Comparison of ENCODE assay signal across 8 cellular contexts in the genomic region with DNA sequence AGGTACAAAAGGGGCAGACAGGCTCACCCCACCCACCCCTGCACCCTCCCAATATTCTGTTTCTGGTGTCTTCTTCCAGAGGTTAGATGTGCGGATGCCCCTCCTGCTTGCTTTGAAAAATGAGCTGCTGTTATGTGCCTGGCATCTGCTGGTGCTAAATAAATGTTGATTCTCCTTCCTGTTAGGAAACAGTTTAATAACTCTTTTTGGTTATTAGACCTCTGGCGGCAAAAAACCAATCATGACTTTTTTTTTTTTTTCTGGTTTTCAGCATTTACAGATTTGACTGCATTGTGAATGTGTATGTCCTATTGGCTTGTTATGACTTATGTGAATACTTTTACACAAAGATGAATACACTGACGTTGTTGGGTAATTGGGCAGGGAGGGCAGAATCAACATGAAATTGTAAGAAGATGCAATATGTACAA. TPM values are rescaled to one million over a fixed set of nuclear protein-coding genes. Genes with fewer than 3 reads are reported as not detected.
DNase-seq lines count a peak whose midpoint lies in the region; ATAC-seq, FAIRE-seq and TF ChIP-seq lines count a peak whose summit lies in the region.

No MANE protein-coding gene starts in this region.

- no peak for FAIRE-seq in H1 (lab: Jason Lieb, UNC)

- H3K27me3 ChIP-seq in H1 (replicated peaks in 1 of 4; ENCODE audit: control insufficient read depth in 3 of 4, extremely low read depth in 1 of 4, insufficient read depth in 3 of 4, low read length in 3 of 4) = no peaks in the 10 kb centered on the region
- peaks cover 7% of the 10 kb centered on the region for H3K27me3 ChIP-seq in neutrophil

- no peak overlapping the region for H2BK12ac ChIP-seq in H1 (ENCODE audit: low read depth, low read length)

- H2BK20ac ChIP-seq in H1 (ENCODE audit: low read length) = no peak overlapping the region

- no peak overlapping the region for H4K8ac ChIP-seq in H1 (ENCODE audit: extremely low read depth, insufficient read depth, low read length)

- H3K56ac ChIP-seq in H1 (replicated peaks; ENCODE audit: insufficient read length, low read depth, low read length) = no peak overlapping the region

- H3K23me2 ChIP-seq in H1 (ENCODE audit: low read depth, low read length) = peaks cover 5% of the 10 kb centered on the region; the same call in 1 of the 2 replicates

- H3K23ac ChIP-seq in H1 (ENCODE audit: insufficient read length) = no peak overlapping the region

- H3K4me2 ChIP-seq in H1 (ENCODE audit: insufficient read depth in 1 of 2, low read depth in 2 of 2, low read length in 2 of 2) = peak overlapping the region; percentile 65 to 68

- no peak for TF ChIP-seq RAD21 in H1 (IDR thresholded peaks at IDR 0.05 in 1 of 2, conservative IDR thresholded peaks at IDR 0.05 in 1 of 2; ENCODE audit: low read depth in 2 of 2, low read length in 2 of 2)

- DNase-seq in RPMI7951 (ENCODE audit: low read depth) (peak; percentile 15), H1 (ENCODE audit: low read depth in 1 of 2, low spot score in 2 of 2) (no peak), mesenteric fat pad (ENCODE audit: low spot score) (no peak), NCI-H1417 treated with DMSO at 0.1 percent for 48 hours (lab: John Stamatoyannopoulos, UW) (no peak), globus pallidus (ENCODE audit: low spot score) (no peak)

- TF ChIP-seq CTCF in GM12875 (IDR thresholded peaks at IDR 0.05; ENCODE audit: borderline replicate concordance, insufficient read depth, low read depth, low read length) = no peak
- no peak for TF ChIP-seq CTCF in H1 (IDR thresholded peaks at IDR 0.05; ENCODE audit: control extremely low read depth in 1 of 3, insufficient read depth in 1 of 3, low read depth in 1 of 3, low read length in 3 of 3)
- no peak for TF ChIP-seq CTCF in neutrophil (IDR thresholded peaks at IDR 0.05)

- H2BK5ac ChIP-seq in H1 (ENCODE audit: low read depth, low read length) = no peak overlapping the region

- H3K27ac ChIP-seq in H1 (ENCODE audit: low read depth, low read length) = no peak overlapping the region
- peak overlapping the region; percentile 87 for H3K27ac ChIP-seq in neutrophil

- H2BK120ac ChIP-seq in H1 (replicated peaks; ENCODE audit: low read depth, low read length) = no peak overlapping the region

- no peak overlapping the region for H3K14ac ChIP-seq in H1 (ENCODE audit: insufficient read length)

- no peaks in the 10 kb centered on the region for H3K9me3 ChIP-seq in H1 (ENCODE audit: insufficient read depth in 2 of 2, low read depth in 1 of 2, low read length in 1 of 2)
- H3K9me3 ChIP-seq in neutrophil = no peaks in the 10 kb centered on the region

- H4K91ac ChIP-seq in H1 (replicated peaks; ENCODE audit: insufficient read length, low read length) = no peak overlapping the region

- 44% methylated on average over 3 of the region's 3 CpGs; no CpG with 5 or more reads in 1 of the 2 experiments for WGBS in H1 (ENCODE audit: extremely low coverage in 1 of 2, insufficient coverage in 1 of 2, insufficient read length in 1 of 2, insufficient replicate concordance in 2 of 2, low coverage in 1 of 2, low lambda C conversion rate in 2 of 2, missing lambda C conversion rate in 1 of 2), 2 experiments

- H3K36me3 ChIP-seq in H1 (ENCODE audit: control insufficient read depth in 2 of 4, insufficient read depth in 4 of 4, low read length in 3 of 4) = no peaks in the 10 kb centered on the region
- H3K36me3 ChIP-seq in neutrophil = no peaks in the 10 kb centered on the region

- no peak for TF ChIP-seq EP300 in H1 (IDR thresholded peaks at IDR 0.05; ENCODE audit: borderline replicate concordance in 1 of 2, low read depth in 2 of 2, low read length in 2 of 2)

- CTCF ChIA-PET in H1 (lab: Charles Lee; ENCODE audit: partially characterized antibody) = interaction anchor here (0.6 to 2.4 kb wide), 2 partner anchors 10 to 109 kb away, joined by 3 to 7 read pairs; no protein-coding TSS in a partner anchor

- no peak overlapping the region for H2AK5ac ChIP-seq in H1 (ENCODE audit: low read depth, low read length)

- H3K4ac ChIP-seq in H1 (replicated peaks; ENCODE audit: insufficient read length, low read depth, low read length) = no peak overlapping the region

- ATAC-seq in GM19467 (IDR thresholded peaks at IDR 0.05; ENCODE audit: unreplicated experiment) = no peak

- H3K4me1 ChIP-seq in H1 (replicated peaks in 1 of 4; ENCODE audit: control insufficient read depth in 3 of 4, insufficient read depth in 4 of 4, low read length in 3 of 4) (peaks cover 5 to 12% (median 8%) of the 10 kb centered on the region in 4 experiments; a peak in 6 of 7 replicates), neutrophil (ENCODE audit: control insufficient read depth in 1 of 2, insufficient read depth in 1 of 2, low read depth in 1 of 2, low read length in 1 of 2) (peaks cover 22 to 29% of the 10 kb centered on the region in 2 experiments)

- peak overlapping the region; percentile 69 for H3K4me3 ChIP-seq in GM12875 (ENCODE audit: low read depth, low read length)
- peak overlapping the region; percentile 62 to 95 (median 76) for H3K4me3 ChIP-seq in H1 (ENCODE audit: extremely low read depth in 1 of 4, insufficient read depth in 2 of 4, low read depth in 3 of 4, low read length in 4 of 4)
- peak overlapping the region; percentile 70 to 87 for H3K4me3 ChIP-seq in neutrophil (ENCODE audit: low read depth in 1 of 2, low read length in 1 of 2)

- H4K5ac ChIP-seq in H1 (ENCODE audit: insufficient read length, low read depth, low read length) = no peak overlapping the region

- H3K79me2 ChIP-seq in H1 (ENCODE audit: control insufficient read depth in 1 of 2, insufficient read depth in 2 of 2, low read length in 2 of 2) = peaks cover 0 to 20% of the 10 kb centered on the region in 2 experiments; a peak in 2 of 4 replicates

- TF ChIP-seq POLR2A in H1 (IDR thresholded peaks at IDR 0.05; ENCODE audit: control extremely low read depth in 1 of 2, low read depth in 2 of 2, low read length in 2 of 2) = no peak

- H2AFZ ChIP-seq in H1 (ENCODE audit: low read length) = no peak overlapping the region

- H3K18ac ChIP-seq in H1 (ENCODE audit: extremely low read depth, low read length) = no peak overlapping the region

- no peak overlapping the region; a peak in 1 of 7 replicates for H3K9ac ChIP-seq in H1 (replicated peaks in 1 of 4; ENCODE audit: extremely low read depth in 1 of 4, low read depth in 3 of 4, low read length in 3 of 4)

- POLR2A ChIA-PET in H1 (lab: Charles Lee; ENCODE audit: partially characterized antibody) = interaction anchor here (0.6 to 1.2 kb wide), 3 partner anchors 10 to 742 kb away, joined by 3 to 6 read pairs (median 5); no protein-coding TSS in a partner anchor

- H4K20me1 ChIP-seq in H1 (replicated peaks in 1 of 2; ENCODE audit: control insufficient read depth in 1 of 2, insufficient read depth in 2 of 2, low read length in 2 of 2) = no peaks in the 10 kb centered on the region

- no peaks in the 10 kb centered on the region for H3K79me1 ChIP-seq in H1 (ENCODE audit: low read depth, low read length)

- H2BK15ac ChIP-seq in H1 (ENCODE audit: low read length) = no peak overlapping the region

TF ChIP-seq in H1, 55 proteins besides CTCF, POLR2A, EP300 and RAD21 (continues in another document):
- TF ChIP-seq HDAC2 (IDR thresholded peaks at IDR 0.05; ENCODE audit: borderline replicate concordance in 1 of 2, low read depth in 2 of 2, low read length in 2 of 2) (no peak), TAF1 (IDR thresholded peaks at IDR 0.05; ENCODE audit: low read depth, low read length) (no peak)

RNA-seq across cellular contexts. Expression of a gene that starts 13.6 kb away (rescaled TPM):
- 0.12 and 0.49 TPM in 2 replicates for total RNA-seq in RPMI7951 (2014; rRNA removed; shearing (Covaris generic))
- not detected in 2 replicates for total RNA-seq in H1 (2021; fragmentation: NEBNext Ultra II Directional; extraction: Animal tissue kit (Norgen Biotek cat#: 25700))
- polyA plus RNA-seq in H1 (2011; rRNA removed) = not detected in 2 replicates
- not detected for polyA plus RNA-seq in H1 (2011; cell fraction: cytosol; rRNA removed)
- polyA plus RNA-seq in H1 (2011; cell fraction: nucleus; rRNA removed) = not detected
- not detected in 4 replicates for polyA plus RNA-seq in H1 (2012, experiment 1 of 2)
- not detected for polyA plus RNA-seq in H1 (2012, experiment 2 of 2)
- polyA plus RNA-seq in H1 (2013, experiment 1 of 2) = not detected
- not detected for polyA plus RNA-seq in H1 (2013, experiment 2 of 2)
- polyA minus RNA-seq in H1 (2011; rRNA and poly(A)+ RNA removed) = not detected in 2 replicates
- not detected for polyA minus RNA-seq in H1 (2011; cell fraction: cytosol; rRNA and poly(A)+ RNA removed)
- polyA minus RNA-seq in H1 (2011; cell fraction: nucleus; rRNA and poly(A)+ RNA removed) = not detected
- 0.96 TPM for total RNA-seq in mesenteric fat pad

RNA-seq across cellular contexts. Expression of a gene that starts 16.2 kb away (rescaled TPM):
- total RNA-seq in RPMI7951 (2014; rRNA removed; shearing (Covaris generic)) = 30.1 and 35.7 TPM in 2 replicates
- 22.4 and 23.6 TPM in 2 replicates for total RNA-seq in H1 (2021; fragmentation: NEBNext Ultra II Directional; extraction: Animal tissue kit (Norgen Biotek cat#: 25700))
- 8.8 and 13.0 TPM in 2 replicates for polyA plus RNA-seq in H1 (2011; rRNA removed)
- 15.5 TPM for polyA plus RNA-seq in H1 (2011; cell fraction: cytosol; rRNA removed)
- 12.6 TPM for polyA plus RNA-seq in H1 (2011; cell fraction: nucleus; rRNA removed)
- 24.4 to 32.2 TPM (median 26.2 TPM) in 4 replicates for polyA plus RNA-seq in H1 (2012, experiment 1 of 2)
- polyA plus RNA-seq in H1 (2012, experiment 2 of 2) = 2.4 TPM
- polyA plus RNA-seq in H1 (2013, experiment 1 of 2) = 11.5 TPM
- polyA plus RNA-seq in H1 (2013, experiment 2 of 2) = 10.5 TPM
- 38.4 and 54.9 TPM in 2 replicates for polyA minus RNA-seq in H1 (2011; rRNA and poly(A)+ RNA removed)
- 13.4 TPM for polyA minus RNA-seq in H1 (2011; cell fraction: cytosol; rRNA and poly(A)+ RNA removed)
- 51.1 TPM for polyA minus RNA-seq in H1 (2011; cell fraction: nucleus; rRNA and poly(A)+ RNA removed)
- total RNA-seq in mesenteric fat pad = 45.4 TPM
